Comparison of ENCODE assay signal across 13 cellular contexts in the genomic region with DNA sequence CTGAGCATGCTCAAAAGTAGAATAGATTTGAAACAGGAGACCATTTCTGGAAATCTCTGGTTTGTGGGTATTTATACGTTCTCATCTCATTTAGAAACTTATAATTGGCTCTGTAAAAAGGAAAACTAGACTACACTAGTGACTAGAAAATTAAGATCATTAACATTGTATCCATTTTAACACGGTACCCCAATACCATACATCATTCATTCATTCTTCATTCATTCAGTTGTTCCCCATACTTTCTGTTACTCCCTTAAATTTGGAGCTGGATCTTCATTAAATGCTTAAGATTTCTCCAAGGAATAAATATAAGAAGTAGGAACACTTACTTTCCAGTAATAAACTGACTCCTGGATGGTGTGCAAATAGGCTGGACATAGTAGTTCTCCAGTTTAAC. TPM values are rescaled to one million over a fixed set of nuclear protein-coding genes. Genes with fewer than 3 reads are reported as not detected.
DNase-seq lines count a peak whose midpoint lies in the region; ATAC-seq, FAIRE-seq and TF ChIP-seq lines count a peak whose summit lies in the region.
"Had no signal": no experiment of that assay in that cellular context is flagged by ENCODE, and none has a peak within 500 bp of the region (broad histone marks: within the 10 kb centered on the region; RNA-seq: fewer than 3 reads in every experiment).

No MANE protein-coding gene starts in this region.

- H3K4me3 ChIP-seq in GM23248 (peak overlapping the region; percentile 89), GM12878 (no peak overlapping the region), hepatocyte (peak overlapping the region; percentile 84), sigmoid colon (peak overlapping the region; percentile 56 to 81 (median 63))

- H3K27ac ChIP-seq in GM23248: peak overlapping the region; percentile 80
- no peak overlapping the region for H3K27ac ChIP-seq in GM12878 (ENCODE audit: control insufficient read depth, insufficient read depth)
- H3K27ac ChIP-seq in hepatocyte: peak overlapping the region; percentile 89
- H3K27ac ChIP-seq in sigmoid colon: peak overlapping the region; percentile 86 to 91 (median 89)

- H3K27me3 ChIP-seq in GM23248 (replicated peaks; ENCODE audit: insufficient read depth) (no peaks in the 10 kb centered on the region), GM12878 (replicated peaks in 1 of 2; ENCODE audit: control insufficient read depth in 2 of 2, insufficient read depth in 2 of 2, low read length in 1 of 2) (peaks cover 0 to 5% of the 10 kb centered on the region in 2 experiments; a peak in 2 of 4 replicates), hepatocyte (peaks cover 2% of the 10 kb centered on the region), sigmoid colon (no peaks in the 10 kb centered on the region)

- H4K20me1 ChIP-seq in GM23248 (ENCODE audit: insufficient read depth): no peaks in the 10 kb centered on the region
- no peaks in the 10 kb centered on the region for H4K20me1 ChIP-seq in GM12878 (ENCODE audit: control insufficient read depth, insufficient read depth)
- no peaks in the 10 kb centered on the region for H4K20me1 ChIP-seq in hepatocyte (ENCODE audit: insufficient read depth, poor library complexity, severe bottlenecking)

- H3K9me3 ChIP-seq in GM23248 (ENCODE audit: low read depth) (no peaks in the 10 kb centered on the region), GM12878 (replicated peaks; ENCODE audit: control insufficient read depth, insufficient read depth, low read length) (no peaks in the 10 kb centered on the region), hepatocyte (ENCODE audit: low read depth) (no peaks in the 10 kb centered on the region), sigmoid colon (no peaks in the 10 kb centered on the region)

- TF ChIP-seq POLR2A in GM12878 (IDR thresholded peaks at IDR 0.05; ENCODE audit: low read depth, low read length) (no peak), sigmoid colon (IDR thresholded peaks at IDR 0.05) (no peak)

- H3K9me2 ChIP-seq in GM23248 (ENCODE audit: insufficient read depth) (no peaks in the 10 kb centered on the region), hepatocyte (replicated peaks; ENCODE audit: insufficient read depth) (no peaks in the 10 kb centered on the region)

- BruUV-seq in GM12878 (replicated peaks; lab: Mats Ljungman, UMichigan): no TSS peak

- H3K4me1 ChIP-seq in GM23248 (ENCODE audit: insufficient read depth) (peaks cover 23% of the 10 kb centered on the region), GM12878 (ENCODE audit: control insufficient read depth, insufficient read depth, low read length) (no peaks in the 10 kb centered on the region), hepatocyte (ENCODE audit: insufficient read depth) (peaks cover 7% of the 10 kb centered on the region), sigmoid colon (peaks cover 0 to 50% (median 25%) of the 10 kb centered on the region in 4 donors)

- H3F3A ChIP-seq in GM23248 (ENCODE audit: insufficient read depth): peaks cover 33% of the 10 kb centered on the region

- in situ Hi-C loops in GM23248 (cut with MboI) (no loop called here), GM12878 (cut with MboI) (no loop called here)

- FAIRE-seq in GM12878 (lab: Jason Lieb, UNC): no peak

- TF ChIP-seq RAD21 in GM12878 (IDR thresholded peaks at IDR 0.05; ENCODE audit: insufficient read depth, low read depth, low read length): no peak

- CTCF ChIA-PET in GM12878 (lab: Yijun Ruan, JAX): interaction anchor here (1.1 to 1.4 kb wide), 2 partner anchors 19 to 43 kb away, joined by 4 read pairs; no protein-coding TSS in a partner anchor

- 0 out of 2 replicates have a peak, but pooled peaks cover 6% of the 10 kb centered on the region for H3K36me3 ChIP-seq in GM23248 (ENCODE audit: low read depth)
- H3K36me3 ChIP-seq in GM12878 (ENCODE audit: control insufficient read depth in 2 of 2, insufficient read depth in 2 of 2, low read length in 1 of 2): no peaks in the 10 kb centered on the region
- no peaks in the 10 kb centered on the region for H3K36me3 ChIP-seq in hepatocyte (replicated peaks; ENCODE audit: insufficient read depth, low read depth)
- H3K36me3 ChIP-seq in sigmoid colon: no peaks in the 10 kb centered on the region

- intact Hi-C loops in GM12878 (cut with micrococcal nuclease; ENCODE audit: unreplicated experiment) (no loop called here), sigmoid colon (cut with DNase I) (loop anchor here (10.0 kb wide), 1 partner anchor 583 kb away; no protein-coding TSS in a partner anchor)

- no peak for ATAC-seq in GM12878
- ATAC-seq: activated naive CD8-positive, alpha-beta T cell treated with anti-CD3 and anti-CD28 coated beads, Interleukin-2, amount 50 U/mL, for 24 hours had no signal

- TF ChIP-seq CTCF in GM12878 (IDR thresholded peaks at IDR 0.05 in 2 of 3, conservative IDR thresholded peaks at IDR 0.05 in 1 of 3; ENCODE audit: control insufficient read depth in 2 of 3, extremely low read depth in 1 of 3, insufficient read depth in 1 of 3, low read depth in 3 of 3, low read length in 3 of 3): no peak
- TF ChIP-seq CTCF in hepatocyte (IDR thresholded peaks at IDR 0.05; ENCODE audit: poor library complexity): no peak
- no peak for TF ChIP-seq CTCF in sigmoid colon (IDR thresholded peaks at IDR 0.05)

- SMC1A ChIA-PET in GM12878 (lab: Charles Lee; ENCODE audit: uncharacterized antibody, unreplicated experiment): no interaction called here

- POLR2A ChIA-PET in GM12878 (lab: Charles Lee): no interaction called here

- H2AFZ ChIP-seq in GM23248: 0 out of 2 replicates have a peak overlapping the region, but pooled peaks have one; percentile 89
- no peak overlapping the region for H2AFZ ChIP-seq in GM12878 (ENCODE audit: control insufficient read depth, low read depth, low read length)
- H2AFZ ChIP-seq in hepatocyte: no peak overlapping the region

- DNase-seq in GM23248 (no peak), GM12878 (ENCODE audit: low read depth, low spot score) (no peak), hepatocyte (ENCODE audit: low spot score) (no peak), sigmoid colon (no peak), NCI-H146 treated with DMSO at 0.1 percent for 48 hours (lab: John Stamatoyannopoulos, UW; ENCODE audit: unreplicated experiment) (no peak), activated gamma-delta T cell treated with Interleukin-2 at 50 U/mL for 16 hours (no peak), mucosa of gallbladder (ENCODE audit: low spot score) (no peak)
- no peak for DNase-seq in activated naive CD4-positive, alpha-beta T cell (lab: John Stamatoyannopoulos, UW)
- DNase-seq: activated CD4-positive, alpha-beta T cell treated with anti-CD3 and anti-CD28 coated beads for 4 hours; activated naive CD8-positive, alpha-beta T cell treated with anti-CD3 and anti-CD28 coated beads, Interleukin-2, amount 50 U/mL, for 24 hours; DMS 273 treated with DMSO at 0.1 percent for 48 hours; NCI-H1417; SHP77 had no signal

- WGBS in GM23248 (ENCODE audit: low coverage in 1 of 2, low lambda C conversion rate in 2 of 2, missing lambda C conversion rate in 2 of 2), 2 experiments: 35 to 37% methylated on average over 2 of the region's 2 CpGs
- WGBS in GM12878 (ENCODE audit: insufficient coverage, insufficient replicate concordance, low lambda C conversion rate, missing lambda C conversion rate): 6% methylated on average over 2 of the region's 2 CpGs
- 76% methylated on average over 2 of the region's 2 CpGs for WGBS in hepatocyte (ENCODE audit: low lambda C conversion rate, missing lambda C conversion rate)
- WGBS in sigmoid colon, 2 donors: 80 to 85% methylated on average over 2 of the region's 2 CpGs

- peak overlapping the region; percentile 88 for H3K9ac ChIP-seq in GM23248
- no peak overlapping the region for H3K9ac ChIP-seq in GM12878 (ENCODE audit: control insufficient read depth, insufficient read depth, low read length)

- peaks cover 85% of the 10 kb centered on the region for H3K79me2 ChIP-seq in GM23248 (ENCODE audit: insufficient read depth)
- no peaks in the 10 kb centered on the region for H3K79me2 ChIP-seq in GM12878 (ENCODE audit: control insufficient read depth, insufficient read depth, low read length)
- H3K79me2 ChIP-seq in hepatocyte: peaks cover 66% of the 10 kb centered on the region

- RAD21 ChIA-PET in GM12878 (lab: Charles Lee; ENCODE audit: unreplicated experiment): interaction anchor here (1.4 kb wide), 1 partner anchor 45 kb away, joined by 3 read pairs; no protein-coding TSS in a partner anchor

- peak overlapping the region; percentile 94 for H3K4me2 ChIP-seq in GM23248 (ENCODE audit: unreplicated experiment)
- H3K4me2 ChIP-seq in GM12878 (ENCODE audit: control insufficient read depth, insufficient read depth): no peak overlapping the region
- peak overlapping the region; percentile 79 for H3K4me2 ChIP-seq in hepatocyte

- no peak for TF ChIP-seq EP300 in GM12878 (IDR thresholded peaks at IDR 0.05; ENCODE audit: borderline replicate concordance in 1 of 2, control insufficient read depth in 1 of 2, low read depth in 2 of 2, low read length in 2 of 2)
- TF ChIP-seq EP300 in sigmoid colon (IDR thresholded peaks at IDR 0.05): no peak

RNA-seq across cellular contexts. Expression of gene ARSJ, which starts 1.3 kb away (rescaled TPM):
- total RNA-seq in GM23248 (2014; rRNA removed; shearing (Covaris generic)): 31.7 and 32.2 TPM in 2 replicates
- polyA plus RNA-seq in GM23248 (2016; fragmentation: Nextera tagmentation; extraction: Ambion mirVana) (32.6 and 33.7 TPM in 2 replicates), GM12878 (2011; rRNA removed) (0.04 TPM in 1 of 2 replicates, not detected in the other), GM12878 (2014; fragmentation: Illumina TruSeq; extraction: Trizol) (0.03 TPM in 1 of 2 replicates, not detected in the other), GM12878 (2014; fragmentation: Nextera tagmentation; extraction: Ambion mirVana) (under 1 TPM in 1 of 2 experiments, not detected in 1; 0.04 TPM), GM12878 (2014; rRNA removed) (0.08 TPM in 1 of 2 replicates, not detected in the other), GM12878 (2016; fragmentation: Nextera tagmentation; extraction: Ambion mirVana) (under 1 TPM in 1 of 2 experiments, not detected in 1; 0.19 TPM), hepatocyte (7.6 and 11.3 TPM in 2 replicates), sigmoid colon (1 to 10 TPM in 2 of 3 donors, under 1 TPM in 1; 0.46 to 1.8 (median 1.1) TPM)
- total RNA-seq in GM12878 (2013; cell fraction: nucleolus; rRNA removed): not detected in 2 replicates
- total RNA-seq in GM12878 (2014; rRNA removed) (under 0.01 TPM in 1 of 2 replicates, not detected in the other), GM12878 (2014; rRNA removed; fragmentation: Illumina TruSeq; extraction: Trizol) (not detected in 2 replicates), GM12878 (2021) (not detected in 2 replicates), hepatocyte (13.8 TPM in 2 replicates), sigmoid colon (10 to 100 TPM in 2 of 4 donors, 1 to 10 TPM in 2; 7.2 to 11.9 (median 10.1) TPM), mucosa of gallbladder (21.6 TPM)
- polyA plus RNA-seq in GM12878 (2011; ENCODE audit: low read depth): not detected
- polyA plus RNA-seq in GM12878 (2011; cell fraction: cytosol; rRNA removed): 0.01 and 0.03 TPM in 2 replicates
- polyA plus RNA-seq in GM12878 (2011; cell fraction: nucleus; rRNA removed): 0.07 TPM in 1 of 2 replicates, not detected in the other
- not detected in 2 replicates for polyA plus RNA-seq in GM12878 (2012)
- polyA minus RNA-seq in GM12878 (2011; rRNA and poly(A)+ RNA removed): not detected in 2 replicates
- not detected in 2 replicates for polyA minus RNA-seq in GM12878 (2011; cell fraction: cytosol; rRNA and poly(A)+ RNA removed)
- 0.24 TPM in 1 of 2 replicates, not detected in the other for polyA minus RNA-seq in GM12878 (2011; cell fraction: nucleus; rRNA and poly(A)+ RNA removed)

Comparison
In these comparisons a context has a peak if more than half of its experiments do, and no peak if none do; other contexts are left out.
1. RNA of gene ARSJ, which starts 1.3 kb away (total RNA-seq): 31.7 to 32.2 TPM in GM23248, 21.6 TPM in mucosa of gallbladder (single experiment), 13.8 TPM in hepatocyte and 7.2 to 11.9 TPM in sigmoid colon; under 0.01 TPM in GM12878; every median in the first group is over 4 times any median in the second.